Comparison of ENCODE assay signal across 1 cellular context in genomic region chrX:2452317-2452784, GRCh38.
TF ChIP-seq lines count a peak whose summit lies in the region.

No MANE protein-coding gene starts in this region.

TF ChIP-seq in K562, 482 proteins besides CTCF, POLR2A, EP300 and RAD21 (continued from another document and continues in another):
- TF ChIP-seq TSHZ1 (CRISPR knock-in tag; IDR thresholded peaks at IDR 0.05) (no peak), MBD1 (CRISPR knock-in tag; IDR thresholded peaks at IDR 0.05) (no peak), CEBPB (tag; IDR thresholded peaks at IDR 0.05) (no peak), CLOCK (CRISPR knock-in tag; IDR thresholded peaks at IDR 0.05; ENCODE audit: borderline replicate concordance) (no peak), HLTF (IDR thresholded peaks at IDR 0.05) (no peak), SMARCC2 (IDR thresholded peaks at IDR 0.05; ENCODE audit: low read depth) (no peak), ZNF197 (CRISPR knock-in tag; IDR thresholded peaks at IDR 0.05; ENCODE audit: low read depth) (no peak), ZMIZ1 (IDR thresholded peaks at IDR 0.05; ENCODE audit: low read depth in 2 of 2, low read length in 2 of 2) (no peak), ESRRA (IDR thresholded peaks at IDR 0.05; ENCODE audit: borderline replicate concordance, low read depth) (peak; percentile 46; the same call in 1 of the 2 replicates), TAF7 (tag; IDR thresholded peaks at IDR 0.05) (no peak), SMARCA5 (IDR thresholded peaks at IDR 0.05) (no peak), HCFC1 (IDR thresholded peaks at IDR 0.05; ENCODE audit: low read depth, low read length) (peak; percentile 24), RREB1 (CRISPR knock-in tag; IDR thresholded peaks at IDR 0.05) (no peak), MEIS2 (IDR thresholded peaks at IDR 0.05; ENCODE audit: partially characterized antibody) (no peak), OTX1 (CRISPR knock-in tag; IDR thresholded peaks at IDR 0.05) (no peak), ZNF347 (CRISPR knock-in tag; IDR thresholded peaks at IDR 0.05; ENCODE audit: low read depth) (no peak), REST (CRISPR knock-in tag; IDR thresholded peaks at IDR 0.05; ENCODE audit: low read depth) (no peak), SAP30 (IDR thresholded peaks at IDR 0.05; ENCODE audit: borderline replicate concordance, insufficient read depth, low read depth, low read length, poor library complexity, severe bottlenecking) (no peak), CBX5 (IDR thresholded peaks at IDR 0.05; ENCODE audit: borderline replicate concordance, low read depth) (0 out of 2 replicates have a peak, but pooled peaks have one; percentile 11), ZNF143 (CRISPR knock-in tag; IDR thresholded peaks at IDR 0.05) (no peak), U2AF1 (optimal IDR thresholded peaks at IDR 0.05; ENCODE audit: low read depth, low read length) (no peak), ZNF76 (CRISPR knock-in tag; IDR thresholded peaks at IDR 0.05; ENCODE audit: borderline replicate concordance) (no peak), ARID4B (CRISPR knock-in tag; IDR thresholded peaks at IDR 0.05) (no peak), TFAP4 (CRISPR knock-in tag; IDR thresholded peaks at IDR 0.05; ENCODE audit: borderline replicate concordance) (peak; percentile 39; the same call in 1 of the 2 replicates), MAFK (IDR thresholded peaks at IDR 0.05; ENCODE audit: low read length) (no peak)
